21 cellular contexts compared by ENCODE assay signal in genomic region chr11:17560281-17561110, GRCh38. TPM values are rescaled to one million over a fixed set of nuclear protein-coding genes. Genes with fewer than 3 reads are reported as not detected.
A peak's percentile ranks its signal among the peaks of the same experiment; 100 is the strongest.
DNase-seq lines count a peak whose midpoint lies in the region; ATAC-seq, FAIRE-seq and TF ChIP-seq lines count a peak whose summit lies in the region.
"Had no signal": no experiment of that assay in that cellular context is flagged by ENCODE, and none has a peak within 500 bp of the region (broad histone marks: within the 10 kb centered on the region; RNA-seq: fewer than 3 reads in every experiment).

No MANE protein-coding gene starts in this region.

- H3K9me3 Mint-ChIP-seq in T-cell, result no peaks in the 10 kb centered on the region

- TF ChIP-seq POLR2A in HepG2 (IDR thresholded peaks at IDR 0.05; ENCODE audit: insufficient read depth in 1 of 2, low read depth in 2 of 2, low read length in 2 of 2) (no peak), sigmoid colon (IDR thresholded peaks at IDR 0.05) (no peak)

- no peak for TF ChIP-seq EP300 in HepG2 (IDR thresholded peaks at IDR 0.05; ENCODE audit: low read depth in 2 of 2, low read length in 2 of 2)
- TF ChIP-seq EP300 in HepG2 (CRISPR knock-in tag; IDR thresholded peaks at IDR 0.05; ENCODE audit: borderline replicate concordance), result no peak
- TF ChIP-seq EP300 in sigmoid colon (IDR thresholded peaks at IDR 0.05), result no peak

- H3K27ac Mint-ChIP-seq in T-cell, result peak overlapping the region in 1 of 2 donors; percentile 24
- H3K27ac Mint-ChIP-seq: CD4-positive, CD25-positive, alpha-beta regulatory T cell had no signal

- POLR2A ChIA-PET in HepG2 (lab: Yijun Ruan, JAX) (no interaction called here), T-cell (lab: Charles Lee) (no interaction called here)

- TF ChIP-seq RAD21 in HepG2 (CRISPR knock-in tag; IDR thresholded peaks at IDR 0.05), result no peak

- 0 out of 2 replicates have a peak, but pooled peaks cover 7% of the 10 kb centered on the region for H3K4me1 ChIP-seq in HepG2 (ENCODE audit: insufficient read depth, low read length)
- H3K4me1 ChIP-seq in sigmoid colon, result no peaks in the 10 kb centered on the region
- H3K4me1 ChIP-seq: HAP-1 had no signal

- H3K4me3 ChIP-seq in coronary artery (no peak overlapping the region), HepG2 (replicated peaks in 1 of 3; ENCODE audit: insufficient read depth in 1 of 3, low read depth in 2 of 3, low read length in 3 of 3) (no peak overlapping the region), sigmoid colon (no peak overlapping the region)
- H3K4me3 ChIP-seq: GM23248, HAP-1, SJCRH30 had no signal

- no peak overlapping the region for H3K4me2 ChIP-seq in HepG2 (ENCODE audit: low read depth, low read length)
- H3K4me2 ChIP-seq: KMS-11 had no signal

- H3K79me2 ChIP-seq in HepG2 (ENCODE audit: insufficient read depth, low read length), result no peaks in the 10 kb centered on the region

- H3K9me3 ChIP-seq in HepG2 (ENCODE audit: low read length) (no peaks in the 10 kb centered on the region), sigmoid colon (no peaks in the 10 kb centered on the region)
- H3K9me3 ChIP-seq: HAP-1, SJCRH30 had no signal

- H3K27ac ChIP-seq in coronary artery, result no peak overlapping the region
- H3K27ac ChIP-seq in HepG2 (ENCODE audit: extremely low read length, insufficient read depth, low read length), result no peak overlapping the region
- no peak overlapping the region for H3K27ac ChIP-seq in sigmoid colon
- H3K27ac ChIP-seq: GM23248, HL-60, KMS-11, SJCRH30 had no signal

- no peak overlapping the region for H3K9ac ChIP-seq in HepG2 (ENCODE audit: insufficient read depth, low read depth, low read length)
- H3K9ac ChIP-seq: GM23248, KMS-11 had no signal

- no peak for FAIRE-seq in HepG2 (lab: Jason Lieb, UNC)
- FAIRE-seq: RCC 7860 had no signal

- DNase-seq in NCI-H226 (peak; percentile 78), coronary artery (ENCODE audit: low spot score) (peak; percentile 56), HepG2 (ENCODE audit: low spot score) (no peak), sigmoid colon (peak; percentile 34), T-cell (no peak), DMS114 treated with DMSO at 0.1 percent for 48 hours (lab: John Stamatoyannopoulos, UW; ENCODE audit: unreplicated experiment) (no peak), hippocampal formation (lab: John Stamatoyannopoulos, UW) (no peak)
- DNase-seq: CD4-positive, CD25-positive, alpha-beta regulatory T cell; DMS79 treated with DMSO at 0.1 percent for 48 hours; GM23248; NCI-H1105 treated with DMSO at 0.1 percent for 48 hours; NCI-H2029 treated with DMSO at 0.1 percent for 48 hours; NCI-H526; SJCRH30 had no signal

- intact Hi-C loops in HepG2 (cut with micrococcal nuclease; ENCODE audit: unreplicated experiment), result no loop called here
- intact Hi-C loops in sigmoid colon (cut with DNase I), result no loop called here

- peaks cover 17 to 20% of the 10 kb centered on the region in 2 donors for H3K27me3 Mint-ChIP-seq in T-cell
- H3K27me3 Mint-ChIP-seq: CD4-positive, CD25-positive, alpha-beta regulatory T cell had no signal

- 23% methylated on average over 4 of the region's 12 CpGs for WGBS in HepG2 (ENCODE audit: low lambda C conversion rate)
- WGBS in sigmoid colon, 2 donors, result 57 to 71% methylated on average over 12 of the region's 12 CpGs

- in situ Hi-C loops in HepG2 (cut with HindIII; ENCODE audit: extremely low pct_ligation_motif_present, low pct_unique_long_range_greater_than_20kb), result no loop called here

- ATAC-seq in HepG2 (no peak), T-cell (replicated peaks in 1 of 4) (no peak)

- BruUV-seq in HepG2 (replicated peaks; lab: Mats Ljungman, UMichigan), result no TSS peak

- H3K36me3 Mint-ChIP-seq in T-cell, result no peaks in the 10 kb centered on the region
- H3K36me3 Mint-ChIP-seq: CD4-positive, CD25-positive, alpha-beta regulatory T cell had no signal

- no peaks in the 10 kb centered on the region for H3K4me1 Mint-ChIP-seq in T-cell
- H3K4me1 Mint-ChIP-seq: CD4-positive, CD25-positive, alpha-beta regulatory T cell had no signal

- no peak overlapping the region for H2AFZ ChIP-seq in HepG2 (ENCODE audit: low read length)
- H2AFZ ChIP-seq: GM23248 had no signal

- TF ChIP-seq CTCF in coronary artery (IDR thresholded peaks at IDR 0.05), result no peak
- TF ChIP-seq CTCF in HepG2 (CRISPR knock-in tag; IDR thresholded peaks at IDR 0.05), result no peak
- TF ChIP-seq CTCF in sigmoid colon (IDR thresholded peaks at IDR 0.05), result no peak

- H3K27me3 ChIP-seq in HepG2 (ENCODE audit: control insufficient read depth in 1 of 2, insufficient read depth in 2 of 2, low read length in 2 of 2) (peaks cover 8 to 14% of the 10 kb centered on the region in 2 experiments; a peak in 3 of 5 replicates), sigmoid colon (no peaks in the 10 kb centered on the region)
- H3K27me3 ChIP-seq: SJCRH30 had no signal

- H3K36me3 ChIP-seq in HepG2 (replicated peaks in 1 of 2; ENCODE audit: control insufficient read depth in 1 of 2, insufficient read depth in 2 of 2, low read length in 2 of 2) (no peaks in the 10 kb centered on the region), sigmoid colon (no peaks in the 10 kb centered on the region)
- H3K36me3 ChIP-seq: HAP-1, SJCRH30 had no signal

- CTCF ChIA-PET in HepG2 (lab: Yijun Ruan, JAX; ENCODE audit: low intra/inter-chr PET ratio, low total read pairs), result no interaction called here
- CTCF ChIA-PET in T-cell (lab: Charles Lee), result no interaction called here

- H4K20me1 ChIP-seq in HepG2 (ENCODE audit: insufficient read depth, low read length), result no peaks in the 10 kb centered on the region

- no peak overlapping the region for H3K4me3 Mint-ChIP-seq in T-cell
- H3K4me3 Mint-ChIP-seq: CD4-positive, CD25-positive, alpha-beta regulatory T cell had no signal

RNA-seq across cellular contexts. Expression of gene OTOG, which starts 13.4 kb away (rescaled TPM):
- total RNA-seq in HepG2 (2016; rRNA removed; fragmentation: Illumina TruSeq; extraction: Trizol) (not detected in 2 replicates), sigmoid colon (under 1 TPM in 1 of 4 donors, not detected in 3; under 0.01 TPM), T-cell (not detected)
- not detected in 2 replicates for total RNA-seq in HepG2 (2016; cell fraction: cytosol; rRNA removed; fragmentation: Illumina TruSeq; extraction: Trizol; ENCODE audit: low read depth)
- total RNA-seq in HepG2 (2016; cell fraction: insoluble cytoplasmic fraction; rRNA removed; fragmentation: Illumina TruSeq; extraction: Trizol), result not detected in 2 replicates
- total RNA-seq in HepG2 (2016; cell fraction: membrane; rRNA removed; fragmentation: Illumina TruSeq; extraction: Trizol), result not detected in 2 replicates
- total RNA-seq in HepG2 (2016; cell fraction: nucleus; rRNA removed; fragmentation: Illumina TruSeq; extraction: Trizol), result not detected in 2 replicates
- polyA plus RNA-seq in HepG2 (2011; rRNA removed) (not detected in 2 replicates), sigmoid colon (under 1 TPM in 1 of 3 donors, not detected in 2; under 0.01 TPM)
- not detected in 2 replicates for polyA plus RNA-seq in HepG2 (2011; cell fraction: cytosol; rRNA removed)
- not detected in 2 replicates for polyA plus RNA-seq in HepG2 (2011; cell fraction: nucleus; rRNA removed)
- not detected in 2 replicates for polyA plus RNA-seq in HepG2 (2012)
- polyA plus RNA-seq in HepG2 (2016; cell fraction: cytosol; fragmentation: Illumina TruSeq; extraction: Trizol; ENCODE audit: low read depth), result not detected in 2 replicates
- not detected in 2 replicates for polyA plus RNA-seq in HepG2 (2016; cell fraction: insoluble cytoplasmic fraction; fragmentation: Illumina TruSeq; extraction: Trizol; ENCODE audit: low read depth)
- not detected in 2 replicates for polyA plus RNA-seq in HepG2 (2016; cell fraction: membrane; fragmentation: Illumina TruSeq; extraction: Trizol; ENCODE audit: low read depth)
- not detected in 2 replicates for polyA plus RNA-seq in HepG2 (2016; cell fraction: nucleus; fragmentation: Illumina TruSeq; extraction: Trizol; ENCODE audit: insufficient read depth, low read depth)
- polyA minus RNA-seq in HepG2 (2011; rRNA and poly(A)+ RNA removed; ENCODE audit: low replicate concordance), result 0.84 TPM in 1 of 2 replicates, not detected in the other
- not detected in 2 replicates for polyA minus RNA-seq in HepG2 (2011; cell fraction: cytosol; rRNA and poly(A)+ RNA removed)
- polyA minus RNA-seq in HepG2 (2011; cell fraction: nucleus; rRNA and poly(A)+ RNA removed), result not detected in 2 replicates
- total RNA-seq: CD4-positive, CD25-positive, alpha-beta regulatory T cell; GM23248; HT-29; OCI-LY7 had no signal
- polyA plus RNA-seq: BJ; CD4-positive, CD25-positive, alpha-beta regulatory T cell; GM23248 had no signal

RNA-seq across cellular contexts. Expression of gene USH1C, which starts 16.3 kb away (rescaled TPM):
- total RNA-seq in HepG2 (2016; rRNA removed; fragmentation: Illumina TruSeq; extraction: Trizol) (not detected in 2 replicates), sigmoid colon (1 to 10 TPM; 1.2 to 2.5 (median 1.6) TPM), T-cell (not detected)
- total RNA-seq in HepG2 (2016; cell fraction: cytosol; rRNA removed; fragmentation: Illumina TruSeq; extraction: Trizol; ENCODE audit: low read depth), result not detected in 2 replicates
- not detected in 2 replicates for total RNA-seq in HepG2 (2016; cell fraction: insoluble cytoplasmic fraction; rRNA removed; fragmentation: Illumina TruSeq; extraction: Trizol)
- not detected in 2 replicates for total RNA-seq in HepG2 (2016; cell fraction: membrane; rRNA removed; fragmentation: Illumina TruSeq; extraction: Trizol)
- not detected in 2 replicates for total RNA-seq in HepG2 (2016; cell fraction: nucleus; rRNA removed; fragmentation: Illumina TruSeq; extraction: Trizol)
- polyA plus RNA-seq in HepG2 (2011; rRNA removed) (not detected in 2 replicates), sigmoid colon (100 to 1,000 TPM in 2 of 3 donors, 10 to 100 TPM in 1; 83.3 to 152 (median 114) TPM)
- polyA plus RNA-seq in HepG2 (2011; cell fraction: cytosol; rRNA removed), result 0.07 TPM in 1 of 2 replicates, not detected in the other
- 0.14 TPM in 1 of 2 replicates, not detected in the other for polyA plus RNA-seq in HepG2 (2011; cell fraction: nucleus; rRNA removed)
- polyA plus RNA-seq in HepG2 (2012), result not detected in 2 replicates
- not detected in 2 replicates for polyA plus RNA-seq in HepG2 (2016; cell fraction: cytosol; fragmentation: Illumina TruSeq; extraction: Trizol; ENCODE audit: low read depth)
- not detected in 2 replicates for polyA plus RNA-seq in HepG2 (2016; cell fraction: insoluble cytoplasmic fraction; fragmentation: Illumina TruSeq; extraction: Trizol; ENCODE audit: low read depth)
- polyA plus RNA-seq in HepG2 (2016; cell fraction: membrane; fragmentation: Illumina TruSeq; extraction: Trizol; ENCODE audit: low read depth), result not detected in 2 replicates
- not detected in 2 replicates for polyA plus RNA-seq in HepG2 (2016; cell fraction: nucleus; fragmentation: Illumina TruSeq; extraction: Trizol; ENCODE audit: insufficient read depth, low read depth)
- 32.5 TPM in 1 of 2 replicates, not detected in the other for polyA minus RNA-seq in HepG2 (2011; rRNA and poly(A)+ RNA removed; ENCODE audit: low replicate concordance)
- polyA minus RNA-seq in HepG2 (2011; cell fraction: cytosol; rRNA and poly(A)+ RNA removed), result not detected in 2 replicates
- polyA minus RNA-seq in HepG2 (2011; cell fraction: nucleus; rRNA and poly(A)+ RNA removed), result not detected in 2 replicates
- total RNA-seq: CD4-positive, CD25-positive, alpha-beta regulatory T cell; GM23248; OCI-LY7 had no signal
- polyA plus RNA-seq: BJ; CD4-positive, CD25-positive, alpha-beta regulatory T cell; GM23248 had no signal

Comparison
In these comparisons a context has a peak if more than half of its experiments do, and no peak if none do; other contexts are left out.
1. DNase-seq: peak in NCI-H226 (single experiment), coronary artery (single experiment) and sigmoid colon (single experiment); none in HepG2 (single experiment), T-cell (0 of 34), DMS114 treated with DMSO at 0.1 percent for 48 hours (single experiment) and hippocampal formation (0 of 2).